ENCODE assay signal across 1 cellular context in genomic region chr3:194128202-194128907, GRCh38.
TF ChIP-seq lines count a peak whose summit lies in the region.

No MANE protein-coding gene starts in this region.

TF ChIP-seq in K562, 482 proteins besides CTCF, POLR2A, EP300 and RAD21 (continued from another document):
- no peak for TF ChIP-seq ID3 (CRISPR knock-in tag; IDR thresholded peaks at IDR 0.05)
- no peak for TF ChIP-seq ID3 (tag; IDR thresholded peaks at IDR 0.05)
- TF ChIP-seq ZEB2 (IDR thresholded peaks at IDR 0.05): no peak
- 0 out of 4 replicates have a peak, but pooled peaks of 1 of the 2 experiments have one; percentile 9 for TF ChIP-seq RCOR1 (IDR thresholded peaks at IDR 0.05; ENCODE audit: borderline replicate concordance in 1 of 2, low read depth in 2 of 2, low read length in 2 of 2)
